Comparison of ENCODE assay signal across 8 cellular contexts in genomic region chr13:44573790-44574465, GRCh38. TPM values are rescaled to one million over a fixed set of nuclear protein-coding genes. Genes with fewer than 3 reads are reported as not detected.
A peak's percentile ranks its signal among the peaks of the same experiment; 100 is the strongest.
DNase-seq lines count a peak whose midpoint lies in the region; ATAC-seq, FAIRE-seq and TF ChIP-seq lines count a peak whose summit lies in the region.

No MANE protein-coding gene starts in this region.

- H3K4me3 Mint-ChIP-seq in stimulated activated effector memory CD8-positive, alpha-beta T cell treated with anti-CD3 and anti-CD28 coated beads, Interleukin-12 subunit alpha, Interleukin-12 subunit beta, amount 100 ng/mL, for 72 hours = peak overlapping the region; percentile 89

- H3K27ac ChIP-seq in Peyer's patch = peak overlapping the region in 1 of 4 donors; percentile 10

- H3K27me3 ChIP-seq in Peyer's patch = no peaks in the 10 kb centered on the region

- DNase-seq in A172 (ENCODE audit: low spot score) = peak; percentile 19
- DNase-seq in Peyer's patch = no peak
- peak; percentile 39 to 61 for DNase-seq in foreskin fibroblast
- no peak for DNase-seq in stimulated activated effector memory CD8-positive, alpha-beta T cell treated with anti-CD3 and anti-CD28 coated beads, Interleukin-12 subunit alpha, Interleukin-12 subunit beta, amount 100 ng/mL, for 72 hours (ENCODE audit: low spot score in 2 of 2)

- peak in 4 of 6 experiments; percentile 21 to 56 (median 53) for TF ChIP-seq CTCF in Peyer's patch (IDR thresholded peaks at IDR 0.05)
- TF ChIP-seq CTCF in foreskin fibroblast (IDR thresholded peaks at IDR 0.05; ENCODE audit: low read depth, low read length) = peak; percentile 40

- peaks cover 35% of the 10 kb centered on the region for H3K4me1 Mint-ChIP-seq in stimulated activated effector memory CD8-positive, alpha-beta T cell treated with anti-CD3 and anti-CD28 coated beads, Interleukin-12 subunit alpha, Interleukin-12 subunit beta, amount 100 ng/mL, for 72 hours

- no peaks in the 10 kb centered on the region for H3K36me3 ChIP-seq in Peyer's patch

- ATAC-seq in stimulated activated effector memory CD8-positive, alpha-beta T cell treated with anti-CD3 and anti-CD28 coated beads, Interleukin-12 subunit alpha, Interleukin-12 subunit beta, amount 100 ng/mL, for 72 hours = no peak
- ATAC-seq in GM18517 (IDR thresholded peaks at IDR 0.05; ENCODE audit: unreplicated experiment) (no peak), GM21619 (IDR thresholded peaks at IDR 0.05; ENCODE audit: unreplicated experiment) (no peak), GM18519 (IDR thresholded peaks at IDR 0.05; ENCODE audit: low FRiP score, unreplicated experiment) (no peak)

- no peaks in the 10 kb centered on the region for H3K9me3 Mint-ChIP-seq in stimulated activated effector memory CD8-positive, alpha-beta T cell treated with anti-CD3 and anti-CD28 coated beads, Interleukin-12 subunit alpha, Interleukin-12 subunit beta, amount 100 ng/mL, for 72 hours

- H3K9me3 ChIP-seq in Peyer's patch = no peaks in the 10 kb centered on the region

- TF ChIP-seq POLR2A in Peyer's patch (IDR thresholded peaks at IDR 0.05) = no peak

- H3K27ac Mint-ChIP-seq in stimulated activated effector memory CD8-positive, alpha-beta T cell treated with anti-CD3 and anti-CD28 coated beads, Interleukin-12 subunit alpha, Interleukin-12 subunit beta, amount 100 ng/mL, for 72 hours = no peak overlapping the region

- H3K4me1 ChIP-seq in Peyer's patch = peaks cover 0 to 34% (median 0%) of the 10 kb centered on the region in 4 donors

- peaks cover 20% of the 10 kb centered on the region for H3K36me3 Mint-ChIP-seq in stimulated activated effector memory CD8-positive, alpha-beta T cell treated with anti-CD3 and anti-CD28 coated beads, Interleukin-12 subunit alpha, Interleukin-12 subunit beta, amount 100 ng/mL, for 72 hours

- H3K4me3 ChIP-seq in Peyer's patch = peak overlapping the region in 1 of 4 donors; percentile 78
- peak overlapping the region; percentile 74 to 78 for H3K4me3 ChIP-seq in foreskin fibroblast (ENCODE audit: low read depth in 1 of 2, low read length in 2 of 2)

- peak; percentile 36 for FAIRE-seq in G401.6 (lab: Jason Lieb, UNC)

RNA-seq across cellular contexts. Expression of gene TSC22D1, which starts 2.2 kb away (rescaled TPM):
- total RNA-seq in A172 (2014; rRNA removed; shearing (Covaris generic)) = 35.6 and 37.2 TPM in 2 replicates
- total RNA-seq in Peyer's patch = 100 to 1,000 TPM in 3 of 4 donors, 10 to 100 TPM in 1; 70.1 to 194 (median 152) TPM

Comparison
In these comparisons a context has a peak if more than half of its experiments do, and no peak if none do; other contexts are left out.
1. DNase-seq: peak in A172 (single experiment) and foreskin fibroblast (2 of 2); none in Peyer's patch (0 of 3) and stimulated activated effector memory CD8-positive, alpha-beta T cell treated with anti-CD3 and anti-CD28 coated beads, Interleukin-12 subunit alpha, Interleukin-12 subunit beta, amount 100 ng/mL, for 72 hours (0 of 2).